9 cellular contexts compared by ENCODE assay signal in the genomic region with DNA sequence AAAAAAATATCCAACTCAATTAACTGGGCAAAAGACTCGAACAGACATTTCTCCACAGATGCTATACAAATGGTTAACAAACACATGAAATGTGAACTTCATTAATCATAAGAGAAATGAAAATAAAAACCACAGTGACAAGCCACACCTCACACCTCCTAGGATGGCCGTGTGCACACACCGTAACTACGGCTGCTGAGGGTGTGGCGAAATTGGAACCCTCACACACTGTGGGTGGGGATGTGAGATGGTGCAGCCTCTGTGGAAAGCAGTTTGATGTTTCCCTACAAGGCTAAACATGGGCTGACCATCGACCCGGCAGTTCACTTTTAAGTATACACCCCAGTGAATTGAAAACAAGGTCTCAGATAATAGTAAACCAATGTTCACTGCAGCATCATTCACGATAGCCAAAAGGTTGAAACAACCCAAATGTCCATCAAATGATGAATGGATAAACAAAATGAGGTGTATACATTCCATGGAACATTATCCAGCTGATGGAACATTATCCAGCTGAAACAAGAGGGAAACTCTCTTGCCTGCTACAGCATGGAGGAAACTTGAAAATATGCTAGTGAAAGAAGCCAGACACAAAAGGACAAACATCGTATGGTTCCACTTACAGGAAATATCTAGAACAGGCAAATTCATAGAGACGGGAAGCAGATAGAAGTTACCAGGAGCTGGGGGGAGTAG. TPM values are rescaled to one million over a fixed set of nuclear protein-coding genes. Genes with fewer than 3 reads are reported as not detected.
DNase-seq lines count a peak whose midpoint lies in the region; ATAC-seq, FAIRE-seq and TF ChIP-seq lines count a peak whose summit lies in the region.
"Had no signal": no experiment of that assay in that cellular context is flagged by ENCODE, and none has a peak within 500 bp of the region (broad histone marks: within the 10 kb centered on the region; RNA-seq: fewer than 3 reads in every experiment).

No MANE protein-coding gene starts in this region.

- POLR2A ChIA-PET in IMR-90 (lab: Charles Lee; ENCODE audit: unreplicated experiment) = no interaction called here

- H3K4me2 ChIP-seq in IMR-90 (ENCODE audit: low read depth, low read length) = no peak overlapping the region; the same call in 1 of the 2 replicates
- H3K4me2 ChIP-seq in GM23248 (ENCODE audit: unreplicated experiment) = no peak overlapping the region

- peak; percentile 40 for FAIRE-seq in GM12892 (lab: Jason Lieb, UNC)

- H3K56ac ChIP-seq in IMR-90 (ENCODE audit: extremely low read depth, insufficient read depth, low read length) = no peak overlapping the region

- dilution Hi-C loops in IMR-90 (cut with HindIII; ENCODE audit: low sequenced_read_pairs, unreplicated experiment) = no loop called here

- 0 out of 2 replicates have a peak, but pooled peaks cover 5% of the 10 kb centered on the region for H3F3A ChIP-seq in GM23248 (ENCODE audit: insufficient read depth)

- no peak overlapping the region for H4K5ac ChIP-seq in IMR-90 (ENCODE audit: low read depth, low read length)

- no peak overlapping the region for H2BK20ac ChIP-seq in IMR-90 (ENCODE audit: low read depth, low read length)

- H3K4me1 ChIP-seq in IMR-90 (ENCODE audit: control insufficient read depth, insufficient read depth, low read length) = peaks cover 4% of the 10 kb centered on the region; the same call in 1 of the 2 replicates
- peaks cover 12% of the 10 kb centered on the region for H3K4me1 ChIP-seq in GM23248 (ENCODE audit: insufficient read depth)

- H3K27ac ChIP-seq in IMR-90 (ENCODE audit: insufficient read depth, low read length) (peak overlapping the region; percentile 35; the same call in 1 of the 2 replicates), GM23248 (no peak overlapping the region)

- TF ChIP-seq POLR2A in GM12892 (IDR thresholded peaks at IDR 0.05; ENCODE audit: low read depth, low read length) (no peak), IMR-90 (IDR thresholded peaks at IDR 0.05; ENCODE audit: low read depth, low read length) (no peak)

- no peaks in the 10 kb centered on the region for H3K9me2 ChIP-seq in GM23248 (ENCODE audit: insufficient read depth)

- no peak overlapping the region for H2AK5ac ChIP-seq in IMR-90 (ENCODE audit: low read depth, low read length)

- no peak for TF ChIP-seq CTCF in IMR-90 (conservative IDR thresholded peaks at IDR 0.05; ENCODE audit: low read depth, low read length)

- in situ Hi-C loops in IMR-90 (cut with MboI; ENCODE audit: low sequenced_read_pairs) (no loop called here), GM23248 (cut with MboI) (no loop called here)

- no TSS peak for BruUV-seq in IMR-90 (replicated peaks; lab: Mats Ljungman, UMichigan)

- H4K20me1 ChIP-seq in IMR-90 (ENCODE audit: insufficient read depth, low read length) = no peaks in the 10 kb centered on the region
- no peaks in the 10 kb centered on the region for H4K20me1 ChIP-seq in GM23248 (ENCODE audit: insufficient read depth)

- H2AFZ ChIP-seq in IMR-90 (replicated peaks; ENCODE audit: low read length, poor library complexity) = no peak overlapping the region
- H2AFZ ChIP-seq in GM23248 = no peak overlapping the region

- no peak overlapping the region for H4K8ac ChIP-seq in IMR-90 (ENCODE audit: low read depth in 2 of 2, low read length in 2 of 2)

- no peak overlapping the region for H3K14ac ChIP-seq in IMR-90 (replicated peaks; ENCODE audit: low read depth, low read length)

- no peak overlapping the region for H4K91ac ChIP-seq in IMR-90 (ENCODE audit: insufficient read depth, low read depth, low read length)

- intact Hi-C loops in IMR-90 (cut with micrococcal nuclease) = no loop called here

- no peaks in the 10 kb centered on the region for H3K79me2 ChIP-seq in GM23248 (ENCODE audit: insufficient read depth)

- H3K4ac ChIP-seq in IMR-90 (ENCODE audit: low read depth, low read length) = no peak overlapping the region

- peaks cover 3% of the 10 kb centered on the region; the same call in 1 of the 2 replicates for H3K9me1 ChIP-seq in IMR-90 (ENCODE audit: insufficient read depth, low read length)

- H3K4me3 ChIP-seq in IMR-90 (ENCODE audit: insufficient read depth, low read depth, low read length) = no peak overlapping the region
- no peak overlapping the region for H3K4me3 ChIP-seq in GM23248

- no peak for DNase-seq in GM12892 (ENCODE audit: insufficient read length)
- peak; percentile 40 for DNase-seq in IMR-90
- peak; percentile 81 for DNase-seq in activated effector memory CD4-positive, alpha-beta T cell treated with anti-CD3 and anti-CD28 coated beads, Interleukin-2, amount 50 U/mL, for 16 hours
- DNase-seq in stimulated activated CD4-positive, alpha-beta T cell treated with anti-CD3 and anti-CD28 coated beads, Interleukin-15, amount 100 ng/mL, for 48 hours (ENCODE audit: low read depth in 2 of 2) = peak; percentile 40 to 47
- DNase-seq in GM23248 = no peak
- no peak for DNase-seq in RKO (ENCODE audit: low spot score)
- DNase-seq in epidermal melanocyte (ENCODE audit: insufficient read length, low spot score) = no peak
- DNase-seq in DMS 273 (lab: John Stamatoyannopoulos, UW; ENCODE audit: unreplicated experiment) = no peak
- DNase-seq: left cardiac atrium had no signal

- H3K9me3 ChIP-seq in IMR-90 (ENCODE audit: control insufficient read depth, insufficient read depth, low read length) = no peaks in the 10 kb centered on the region
- H3K9me3 ChIP-seq in GM23248 (ENCODE audit: low read depth) = no peaks in the 10 kb centered on the region

- no peak overlapping the region for H3K9ac ChIP-seq in IMR-90 (ENCODE audit: low read depth, low read length)
- no peak overlapping the region for H3K9ac ChIP-seq in GM23248

- TF ChIP-seq RAD21 in IMR-90 (IDR thresholded peaks at IDR 0.05; ENCODE audit: low read length) = no peak

- CTCF ChIA-PET in IMR-90 (lab: Yijun Ruan, JAX) = no interaction called here

- no peak overlapping the region for H2BK15ac ChIP-seq in IMR-90 (ENCODE audit: low read depth, low read length)

- no peak overlapping the region for H3K18ac ChIP-seq in IMR-90 (ENCODE audit: low read depth, low read length)

- no peak overlapping the region for H3K23ac ChIP-seq in IMR-90 (ENCODE audit: low read depth, low read length)

- no peaks in the 10 kb centered on the region for H3K79me1 ChIP-seq in IMR-90 (ENCODE audit: low read depth in 1 of 2, low read length in 2 of 2)

- no peak overlapping the region for H2BK5ac ChIP-seq in IMR-90 (ENCODE audit: low read depth, low read length, poor library complexity, severe bottlenecking)

- WGBS in IMR-90 (ENCODE audit: extremely low coverage in 2 of 2, insufficient read length in 1 of 2), 2 experiments = 50% methylated on average over 2 of the region's 10 CpGs; no CpG with 5 or more reads in 1 of the 2 experiments
- 59 to 62% methylated on average over 10 of the region's 10 CpGs for WGBS in GM23248 (ENCODE audit: low coverage in 1 of 2, low lambda C conversion rate in 2 of 2, missing lambda C conversion rate in 2 of 2), 2 experiments

- H2BK120ac ChIP-seq in IMR-90 (ENCODE audit: low read depth, low read length) = no peak overlapping the region

- 0 out of 2 replicates have a peak, but pooled peaks cover 2% of the 10 kb centered on the region for H3K36me3 ChIP-seq in IMR-90 (ENCODE audit: control insufficient read depth, insufficient read depth, low read length)
- H3K36me3 ChIP-seq in GM23248 (ENCODE audit: low read depth) = no peaks in the 10 kb centered on the region

- no peaks in the 10 kb centered on the region for H3K27me3 ChIP-seq in IMR-90 (ENCODE audit: control insufficient read depth, insufficient read depth, low read length)
- H3K27me3 ChIP-seq in GM23248 (replicated peaks; ENCODE audit: insufficient read depth) = no peaks in the 10 kb centered on the region

- no peak overlapping the region for H2AK9ac ChIP-seq in IMR-90 (replicated peaks; ENCODE audit: low read depth, low read length, poor library complexity)

- peak; percentile 60 for ATAC-seq in IMR-90 (ENCODE audit: low read depth)
- ATAC-seq: left cardiac atrium had no signal

TF ChIP-seq in IMR-90, 13 proteins besides CTCF, POLR2A, EP300 and RAD21:
- TF ChIP-seq FOS (IDR thresholded peaks at IDR 0.05; ENCODE audit: low read depth, low read length) = no peak
- TF ChIP-seq NFE2L2 (IDR thresholded peaks at IDR 0.05; ENCODE audit: low read depth, low read length) = no peak
- TF ChIP-seq MXI1 (IDR thresholded peaks at IDR 0.05; ENCODE audit: borderline replicate concordance, low read depth, low read length) = no peak
- TF ChIP-seq, protein P1, sequence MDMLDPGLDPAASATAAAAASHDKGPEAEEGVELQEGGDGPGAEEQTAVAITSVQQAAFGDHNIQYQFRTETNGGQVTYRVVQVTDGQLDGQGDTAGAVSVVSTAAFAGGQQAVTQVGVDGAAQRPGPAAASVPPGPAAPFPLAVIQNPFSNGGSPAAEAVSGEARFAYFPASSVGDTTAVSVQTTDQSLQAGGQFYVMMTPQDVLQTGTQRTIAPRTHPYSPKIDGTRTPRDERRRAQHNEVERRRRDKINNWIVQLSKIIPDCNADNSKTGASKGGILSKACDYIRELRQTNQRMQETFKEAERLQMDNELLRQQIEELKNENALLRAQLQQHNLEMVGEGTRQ (IDR thresholded peaks at IDR 0.05; ENCODE audit: low read depth, low read length) = no peak
- no peak for TF ChIP-seq CEBPB (IDR thresholded peaks at IDR 0.05; ENCODE audit: low read depth, low read length)
- no peak for TF ChIP-seq MAZ (IDR thresholded peaks at IDR 0.05; ENCODE audit: borderline replicate concordance, low read depth, low read length)
- no peak for TF ChIP-seq RCOR1 (IDR thresholded peaks at IDR 0.05; ENCODE audit: insufficient replicate concordance, low read length)

RNA-seq across cellular contexts. Expression of a gene that starts 32.2 kb away (rescaled TPM):
- polyA plus RNA-seq in GM12892 (2012; ENCODE audit: missing spikeins) = 1.0 TPM
- under 0.01 TPM in 1 of 2 replicates, not detected in the other for total RNA-seq in IMR-90 (2012; rRNA removed)
- polyA plus RNA-seq in IMR-90 (2012; rRNA removed) (0.09 TPM in 2 replicates), GM23248 (2016; fragmentation: Nextera tagmentation; extraction: Ambion mirVana) (not detected in 2 replicates)
- 0.05 TPM in 1 of 2 replicates, not detected in the other for polyA plus RNA-seq in IMR-90 (2012; cell fraction: cytosol; rRNA removed)
- polyA plus RNA-seq in IMR-90 (2012; cell fraction: nucleus; rRNA removed; ENCODE audit: low replicate concordance) = 0.76 and 1.7 TPM in 2 replicates
- total RNA-seq in GM23248 (2014; rRNA removed; shearing (Covaris generic)) = not detected in 2 replicates

Comparison
In these comparisons a context has a peak if more than half of its experiments do, and no peak if none do; other contexts are left out.
1. DNase-seq: peak in IMR-90 (single experiment), activated effector memory CD4-positive, alpha-beta T cell treated with anti-CD3 and anti-CD28 coated beads, Interleukin-2, amount 50 U/mL, for 16 hours (single experiment) and stimulated activated CD4-positive, alpha-beta T cell treated with anti-CD3 and anti-CD28 coated beads, Interleukin-15, amount 100 ng/mL, for 48 hours (2 of 2); none in GM12892 (single experiment), GM23248 (single experiment), RKO (single experiment), epidermal melanocyte (single experiment) and DMS 273 (single experiment).